In the genomic region with DNA sequence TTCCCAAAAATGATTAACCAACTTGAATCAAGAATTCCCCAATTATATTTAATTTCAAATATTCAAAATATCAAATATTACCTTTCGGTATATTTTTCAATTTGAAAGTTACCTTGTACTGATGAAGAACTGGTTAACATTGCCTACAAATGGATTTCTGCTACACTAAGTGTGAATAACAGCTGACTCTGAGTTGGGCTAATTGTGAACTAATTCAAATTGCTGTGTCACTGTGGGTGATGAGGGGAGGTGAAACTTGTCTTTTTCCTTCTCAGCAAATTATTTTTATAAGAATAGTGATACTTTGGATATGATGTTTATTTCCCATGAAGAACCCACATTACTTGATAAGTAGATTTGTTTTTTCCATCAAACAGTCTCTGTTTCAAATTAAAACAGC, we compare ENCODE assay signal across 29 cellular contexts.
"Had no signal": no experiment of that assay in that cellular context is flagged by ENCODE, and none has a peak within 500 bp of the region (broad histone marks: within the 10 kb centered on the region; RNA-seq: fewer than 3 reads in every experiment).

No MANE protein-coding gene starts in this region.

- DNase-seq: stimulated activated CD4-positive, alpha-beta T cell treated with anti-CD3 and anti-CD28 coated beads, Interleukin-2, amount 100 ng/mL, for 48 hours; stimulated activated CD4-positive, alpha-beta T cell treated with anti-CD3 and anti-CD28 coated beads, Interleukin-4, amount 100 ng/mL, for 1 hour; stimulated activated CD4-positive, alpha-beta T cell treated with anti-CD3 and anti-CD28 coated beads, Interleukin-4, amount 100 ng/mL, for 24 hours; stimulated activated CD4-positive, alpha-beta T cell treated with anti-CD3 and anti-CD28 coated beads, Interleukin-4, amount 100 ng/mL, for 4 hours; stimulated activated CD8-positive, alpha-beta memory T cell treated with anti-CD3 and anti-CD28 coated beads, Interleukin-4, amount 100 ng/mL, for 48 hours; stimulated activated naive B cell treated with anti-CD40 and anti-IgM and Interleukin-4, amounts not matched to agents 10 μg/mL and 1 μg/mL and 100 μg/mL, for 72 hours; stimulated activated naive CD4-positive, alpha-beta T cell; stimulated activated naive CD4-positive, alpha-beta T cell treated with Interleukin-2 at 50 U/mL for 16 hours; stimulated activated naive CD8-positive, alpha-beta T cell treated with anti-CD3 and anti-CD28 coated beads, Interleukin-15, amount 100 ng/mL, for 72 hours; stimulated activated naive CD8-positive, alpha-beta T cell treated with anti-CD3 and anti-CD28 coated beads, Interleukin-15, Interleukin-2, amounts not matched to agents 100 U/mL and 50 U/mL, for 24 hours; stomach; substantia nigra; testis; thyroid gland; tibial artery; transverse colon; trophoblast cell; upper lobe of left lung; upper lobe of right lung; uterus had no signal

- H3K4me1 Mint-ChIP-seq: stimulated activated effector memory CD8-positive, alpha-beta T cell treated with anti-CD3 and anti-CD28 coated beads, Interleukin-12 subunit alpha, Interleukin-12 subunit beta, amount 100 ng/mL, for 72 hours; stimulated activated memory B cell treated with anti-CD40 and anti-IgM and Interleukin-4, amounts not matched to agents 10 μg/mL and 1 μg/mL and 100 μg/mL, for 72 hours; stimulated activated naive B cell treated with anti-CD40 and anti-IgM and Interleukin-4, amounts not matched to agents 10 μg/mL and 1 μg/mL and 100 μg/mL, for 72 hours; stimulated activated naive CD8-positive, alpha-beta T cell treated with anti-CD3 and anti-CD28 coated beads, Interleukin-15, amount 100 ng/mL, for 72 hours had no signal

- H3K27me3 Mint-ChIP-seq: stimulated activated memory B cell treated with anti-CD40 and anti-IgM and Interleukin-4, amounts not matched to agents 10 μg/mL and 1 μg/mL and 100 μg/mL, for 72 hours; stimulated activated naive B cell treated with anti-CD40 and anti-IgM and Interleukin-4, amounts not matched to agents 10 μg/mL and 1 μg/mL and 100 μg/mL, for 72 hours; stimulated activated naive CD8-positive, alpha-beta T cell treated with anti-CD3 and anti-CD28 coated beads, Interleukin-15, amount 100 ng/mL, for 72 hours; stimulated activated naive CD8-positive, alpha-beta T cell treated with anti-CD3 and anti-CD28 coated beads, Interleukin-15, Interleukin-2, amounts not matched to agents 100 ng/mL and 50 ng/mL, for 24 hours had no signal

- H3K4me1 ChIP-seq: stomach, suprapubic skin, thyroid gland, transverse colon, upper lobe of left lung, upper lobe of right lung, uterus had no signal

- H3K9me3 Mint-ChIP-seq: stimulated activated effector memory CD8-positive, alpha-beta T cell treated with anti-CD3 and anti-CD28 coated beads, Interleukin-12 subunit alpha, Interleukin-12 subunit beta, amount 100 ng/mL, for 72 hours; stimulated activated naive CD8-positive, alpha-beta T cell treated with anti-CD3 and anti-CD28 coated beads, Interleukin-15, Interleukin-2, amounts not matched to agents 100 ng/mL and 50 ng/mL, for 24 hours had no signal

- H3K36me3 ChIP-seq: stomach, suprapubic skin, thoracic aorta, thyroid gland, tibial artery, tibial nerve, transverse colon, upper lobe of left lung, upper lobe of right lung, uterus, vagina had no signal

- H3K4me3 Mint-ChIP-seq: stimulated activated effector memory CD8-positive, alpha-beta T cell treated with anti-CD3 and anti-CD28 coated beads, Interleukin-12 subunit alpha, Interleukin-12 subunit beta, amount 100 ng/mL, for 72 hours; stimulated activated memory B cell treated with anti-CD40 and anti-IgM and Interleukin-4, amounts not matched to agents 10 μg/mL and 1 μg/mL and 100 μg/mL, for 72 hours; stimulated activated naive B cell treated with anti-CD40 and anti-IgM and Interleukin-4, amounts not matched to agents 10 μg/mL and 1 μg/mL and 100 μg/mL, for 72 hours; stimulated activated naive CD8-positive, alpha-beta T cell treated with anti-CD3 and anti-CD28 coated beads, Interleukin-15, amount 100 ng/mL, for 72 hours; stimulated activated naive CD8-positive, alpha-beta T cell treated with anti-CD3 and anti-CD28 coated beads, Interleukin-15, Interleukin-2, amounts not matched to agents 100 ng/mL and 50 ng/mL, for 24 hours; type B pancreatic cell had no signal

- H3K9me3 ChIP-seq: stomach, suprapubic skin, testis, thoracic aorta, thyroid gland, tibial artery, tibial nerve, transverse colon, upper lobe of left lung, upper lobe of right lung, uterus, vagina had no signal

- H3K4me3 ChIP-seq: stomach, suprapubic skin, testis, thoracic aorta, thyroid gland, tibial artery, tibial nerve, transverse colon, upper lobe of left lung, upper lobe of right lung, uterus, vagina had no signal

- ATAC-seq: stimulated activated effector memory CD8-positive, alpha-beta T cell treated with anti-CD3 and anti-CD28 coated beads, Interleukin-12 subunit alpha, Interleukin-12 subunit beta, amount 100 ng/mL, for 72 hours; stimulated activated memory B cell treated with anti-CD40 and anti-IgM and Interleukin-4, amounts not matched to agents 10 μg/mL and 1 μg/mL and 100 μg/mL, for 72 hours; stimulated activated naive B cell treated with anti-CD40 and anti-IgM and Interleukin-4, amounts not matched to agents 10 μg/mL and 1 μg/mL and 100 μg/mL, for 72 hours; stimulated activated naive CD8-positive, alpha-beta T cell treated with anti-CD3 and anti-CD28 coated beads, Interleukin-15, amount 100 ng/mL, for 72 hours; stimulated activated naive CD8-positive, alpha-beta T cell treated with anti-CD3 and anti-CD28 coated beads, Interleukin-15, Interleukin-2, amounts not matched to agents 100 U/mL and 50 U/mL, for 24 hours; upper lobe of right lung had no signal

- H3K36me3 Mint-ChIP-seq: stimulated activated effector memory CD8-positive, alpha-beta T cell treated with anti-CD3 and anti-CD28 coated beads, Interleukin-12 subunit alpha, Interleukin-12 subunit beta, amount 100 ng/mL, for 72 hours; stimulated activated memory B cell treated with anti-CD40 and anti-IgM and Interleukin-4, amounts not matched to agents 10 μg/mL and 1 μg/mL and 100 μg/mL, for 72 hours; stimulated activated naive B cell treated with anti-CD40 and anti-IgM and Interleukin-4, amounts not matched to agents 10 μg/mL and 1 μg/mL and 100 μg/mL, for 72 hours; type B pancreatic cell had no signal

- H3K27ac Mint-ChIP-seq: stimulated activated effector memory CD8-positive, alpha-beta T cell treated with anti-CD3 and anti-CD28 coated beads, Interleukin-12 subunit alpha, Interleukin-12 subunit beta, amount 100 ng/mL, for 72 hours; stimulated activated memory B cell treated with anti-CD40 and anti-IgM and Interleukin-4, amounts not matched to agents 10 μg/mL and 1 μg/mL and 100 μg/mL, for 72 hours; stimulated activated naive B cell treated with anti-CD40 and anti-IgM and Interleukin-4, amounts not matched to agents 10 μg/mL and 1 μg/mL and 100 μg/mL, for 72 hours; stimulated activated naive CD8-positive, alpha-beta T cell treated with anti-CD3 and anti-CD28 coated beads, Interleukin-15, amount 100 ng/mL, for 72 hours; stimulated activated naive CD8-positive, alpha-beta T cell treated with anti-CD3 and anti-CD28 coated beads, Interleukin-15, Interleukin-2, amounts not matched to agents 100 ng/mL and 50 ng/mL, for 24 hours; type B pancreatic cell had no signal

- H3K27me3 ChIP-seq: stomach, suprapubic skin, testis, thyroid gland, tibial artery, tibial nerve, transverse colon, upper lobe of left lung, upper lobe of right lung, uterus, vagina had no signal

- FAIRE-seq: urothelium cell line had no signal

- H3K27ac ChIP-seq: stomach, suprapubic skin, testis, thoracic aorta, thyroid gland, tibial artery, tibial nerve, transverse colon, upper lobe of left lung, upper lobe of right lung, uterus, vagina had no signal
